In genomic region chr2:8524388-8524787, GRCh38 we compare ENCODE assay signal across 18 cellular contexts.
"Had no signal": no experiment of that assay in that cellular context is flagged by ENCODE, and none has a peak within 500 bp of the region (broad histone marks: within the 10 kb centered on the region; RNA-seq: fewer than 3 reads in every experiment).

No MANE protein-coding gene starts in this region.

- H3K27ac Mint-ChIP-seq: activated CD4-positive, alpha-beta T cell treated with anti-CD3 and anti-CD28 coated beads for 36 hours; activated naive CD8-positive, alpha-beta T cell had no signal

- H3K36me3 ChIP-seq: ascending aorta, gastrocnemius medialis, heart right ventricle, stomach, thoracic aorta had no signal

- FAIRE-seq: colon had no signal

- H3K27me3 Mint-ChIP-seq: activated CD4-positive, alpha-beta T cell treated with anti-CD3 and anti-CD28 coated beads for 36 hours; activated naive CD8-positive, alpha-beta T cell had no signal

- H3K4me1 ChIP-seq: ascending aorta had no signal

- H3K9me3 Mint-ChIP-seq: nephron had no signal

- H3K4me3 ChIP-seq: ascending aorta, gastrocnemius medialis, heart right ventricle, mucosa of descending colon, stomach, thoracic aorta had no signal

- ATAC-seq: activated CD4-positive, alpha-beta T cell treated with anti-CD3 and anti-CD28 coated beads for 36 hours; gastrocnemius medialis; heart right ventricle; left lobe of liver; mucosa of descending colon had no signal

- H3K36me3 Mint-ChIP-seq: activated naive CD8-positive, alpha-beta T cell had no signal

- H3K27ac ChIP-seq: ascending aorta, gastrocnemius medialis, heart right ventricle, thoracic aorta had no signal

- DNase-seq: activated CD4-positive, alpha-beta T cell treated with anti-CD3 and anti-CD28 coated beads for 36 hours; activated CD8-positive, alpha-beta memory T cell treated with anti-CD3 and anti-CD28 coated beads for 24 hours; activated effector memory CD4-positive, alpha-beta T cell treated with anti-CD3 and anti-CD28 coated beads, Interleukin-2, amount 50 U/mL, for 16 hours; gastrocnemius medialis; heart right ventricle; islet precursor cell; mammary epithelial cell; mucosa of descending colon; stimulated activated CD4-positive, alpha-beta T cell treated with anti-CD3 and anti-CD28 coated beads, Interleukin-15, amount 100 ng/mL, for 24 hours; stimulated activated CD4-positive, alpha-beta T cell treated with anti-CD3 and anti-CD28 coated beads, Interleukin-4, amount 100 ng/mL, for 24 hours; stomach; T1000 had no signal

- H3K4me3 Mint-ChIP-seq: activated CD4-positive, alpha-beta T cell treated with anti-CD3 and anti-CD28 coated beads for 36 hours; activated naive CD8-positive, alpha-beta T cell; nephron had no signal

- H3K9me3 ChIP-seq: ascending aorta, gastrocnemius medialis, heart right ventricle, mucosa of descending colon, stomach, thoracic aorta had no signal

- H3K27me3 ChIP-seq: ascending aorta, gastrocnemius medialis, heart right ventricle, stomach had no signal
